Comparison of ENCODE assay signal across 19 cellular contexts in the genomic region with DNA sequence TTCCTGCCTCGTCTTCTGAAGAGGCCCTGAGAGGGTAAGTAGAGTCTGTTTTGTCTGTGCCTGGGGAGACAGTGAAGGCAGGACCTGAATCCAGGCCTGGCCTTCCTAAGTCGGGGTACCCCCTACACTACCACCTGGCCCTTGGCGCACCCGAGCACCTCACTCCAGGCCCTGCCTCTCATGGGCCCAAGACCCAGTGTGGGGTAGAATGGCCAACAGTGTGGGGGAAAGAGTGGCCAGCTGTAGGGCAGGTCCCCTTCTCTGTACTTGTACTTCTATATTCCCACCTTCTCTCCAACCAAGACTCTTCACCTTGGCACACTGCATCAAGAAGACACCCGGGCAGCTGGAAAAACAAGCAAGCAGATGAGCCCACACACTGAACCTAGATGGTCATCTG. TPM values are rescaled to one million over a fixed set of nuclear protein-coding genes. Genes with fewer than 3 reads are reported as not detected.
DNase-seq lines count a peak whose midpoint lies in the region; ATAC-seq, FAIRE-seq and TF ChIP-seq lines count a peak whose summit lies in the region.
"Had no signal": no experiment of that assay in that cellular context is flagged by ENCODE, and none has a peak within 500 bp of the region (broad histone marks: within the 10 kb centered on the region; RNA-seq: fewer than 3 reads in every experiment).

No MANE protein-coding gene starts in this region.

- in situ Hi-C loops in GM23248 (cut with MboI): no loop called here

- POLR2A ChIA-PET in activated B cell treated with CpG ODN at 0.5 μM for 24 hours (lab: Charles Lee): interaction anchor here (1.2 to 14.6 kb wide), 6 partner anchors 11 to 280 kb away, joined by 4 to 581 read pairs (median 8); a partner anchor contains a TSS

- H3K4me1 Mint-ChIP-seq in activated B cell treated with CpG ODN at 0.5 μM for 24 hours: peaks cover 80% of the 10 kb centered on the region
- peaks cover 69% of the 10 kb centered on the region for H3K4me1 Mint-ChIP-seq in stimulated activated memory B cell treated with anti-CD40 and anti-IgM and Interleukin-4, amounts not matched to agents 10 μg/mL and 1 μg/mL and 100 μg/mL, for 72 hours

- TF ChIP-seq CTCF in DOHH2 (IDR thresholded peaks at IDR 0.05; ENCODE audit: low read depth, low read length, poor library complexity, severe bottlenecking): no peak
- TF ChIP-seq CTCF in activated B cell treated with CpG ODN at 0.5 μM for 24 hours (IDR thresholded peaks at IDR 0.05): no peak

- H3K27ac Mint-ChIP-seq in activated B cell treated with CpG ODN at 0.5 μM for 24 hours: peak overlapping the region; percentile 99
- H3K27ac Mint-ChIP-seq in stimulated activated memory B cell treated with anti-CD40 and anti-IgM and Interleukin-4, amounts not matched to agents 10 μg/mL and 1 μg/mL and 100 μg/mL, for 72 hours: peak overlapping the region; percentile 100
- H3K27ac Mint-ChIP-seq: T-helper 1 cell treated with Interleukin-12 subunit alpha and Interleukin-12 subunit beta and Interleukin-4 antibody, amounts not matched to agents 30 μg/mL and 1 μg/mL, for 36 hours had no signal

- H3K36me3 Mint-ChIP-seq in activated B cell treated with CpG ODN at 0.5 μM for 24 hours (ENCODE audit: low read depth): peaks cover 27% of the 10 kb centered on the region
- peaks cover 14% of the 10 kb centered on the region for H3K36me3 Mint-ChIP-seq in stimulated activated memory B cell treated with anti-CD40 and anti-IgM and Interleukin-4, amounts not matched to agents 10 μg/mL and 1 μg/mL and 100 μg/mL, for 72 hours

- no peak for TF ChIP-seq POLR2A in GM12891 (IDR thresholded peaks at IDR 0.05; ENCODE audit: low read depth, low read length)

- CTCF ChIA-PET in activated B cell treated with CpG ODN at 0.5 μM for 24 hours (lab: Charles Lee): interaction anchor here (1.6 to 3.4 kb wide), 3 partner anchors 11 to 54 kb away, joined by 6 to 22 read pairs (median 15); no protein-coding TSS in a partner anchor

- H3K9me2 ChIP-seq in DOHH2 (replicated peaks; ENCODE audit: control insufficient read depth, low read length) (no peaks in the 10 kb centered on the region), GM23248 (ENCODE audit: insufficient read depth) (no peaks in the 10 kb centered on the region)

- no peak for FAIRE-seq in GM12891 (lab: Jason Lieb, UNC)
- FAIRE-seq: G401.6 had no signal

- H3K9me3 ChIP-seq in DOHH2 (ENCODE audit: control insufficient read depth, insufficient read depth, low read length) (no peaks in the 10 kb centered on the region), GM23248 (ENCODE audit: low read depth) (no peaks in the 10 kb centered on the region)
- H3K9me3 ChIP-seq: HAP-1, SJSA1 had no signal

- peaks cover 62% of the 10 kb centered on the region for H3K4me1 ChIP-seq in DOHH2 (ENCODE audit: control insufficient read depth, low read length)
- no peaks in the 10 kb centered on the region for H3K4me1 ChIP-seq in GM23248 (ENCODE audit: insufficient read depth)
- H3K4me1 ChIP-seq: HAP-1, SJSA1 had no signal

- no peak overlapping the region for H2AFZ ChIP-seq in GM23248

- H3K4me2 ChIP-seq in DOHH2 (ENCODE audit: low read length) (peak overlapping the region; percentile 33), GM23248 (ENCODE audit: unreplicated experiment) (no peak overlapping the region)

- H3K27ac ChIP-seq in DOHH2 (ENCODE audit: low read depth, low read length) (no peak overlapping the region), GM23248 (no peak overlapping the region)
- H3K27ac ChIP-seq: C4-2B, SJSA1 had no signal

- H3K9me3 Mint-ChIP-seq in activated B cell treated with CpG ODN at 0.5 μM for 24 hours: no peaks in the 10 kb centered on the region
- no peaks in the 10 kb centered on the region for H3K9me3 Mint-ChIP-seq in stimulated activated memory B cell treated with anti-CD40 and anti-IgM and Interleukin-4, amounts not matched to agents 10 μg/mL and 1 μg/mL and 100 μg/mL, for 72 hours
- H3K9me3 Mint-ChIP-seq: T-helper 1 cell treated with Interleukin-12 subunit alpha and Interleukin-12 subunit beta and Interleukin-4 antibody, amounts not matched to agents 30 μg/mL and 1 μg/mL, for 36 hours had no signal

- no peaks in the 10 kb centered on the region for H4K20me1 ChIP-seq in DOHH2 (ENCODE audit: control insufficient read depth, insufficient read depth, low read depth, low read length)
- no peaks in the 10 kb centered on the region for H4K20me1 ChIP-seq in GM23248 (ENCODE audit: insufficient read depth)

- WGBS in GM23248 (ENCODE audit: low coverage in 1 of 2, low lambda C conversion rate in 2 of 2, missing lambda C conversion rate in 2 of 2), 2 experiments: 95 to 100% methylated on average over 5 of the region's 5 CpGs

- H3K79me2 ChIP-seq in DOHH2 (ENCODE audit: control insufficient read depth, low read length) (no peaks in the 10 kb centered on the region), GM23248 (ENCODE audit: insufficient read depth) (no peaks in the 10 kb centered on the region)

- no peaks in the 10 kb centered on the region; the same call in 1 of the 2 replicates for H3K36me3 ChIP-seq in DOHH2 (ENCODE audit: control insufficient read depth, low read length)
- H3K36me3 ChIP-seq in GM23248 (ENCODE audit: low read depth): no peaks in the 10 kb centered on the region
- H3K36me3 ChIP-seq: HAP-1 had no signal

- ATAC-seq in activated B cell treated with CpG ODN at 0.5 μM for 24 hours (ENCODE audit: low read depth) (no peak), GM21528 (IDR thresholded peaks at IDR 0.05; ENCODE audit: low FRiP score, unreplicated experiment) (no peak)
- no peak for ATAC-seq in stimulated activated memory B cell treated with anti-CD40 and anti-IgM and Interleukin-4, amounts not matched to agents 10 μg/mL and 1 μg/mL and 100 μg/mL, for 72 hours

- H3K27me3 Mint-ChIP-seq in activated B cell treated with CpG ODN at 0.5 μM for 24 hours: no peaks in the 10 kb centered on the region
- H3K27me3 Mint-ChIP-seq in stimulated activated memory B cell treated with anti-CD40 and anti-IgM and Interleukin-4, amounts not matched to agents 10 μg/mL and 1 μg/mL and 100 μg/mL, for 72 hours: no peaks in the 10 kb centered on the region

- H3K9ac ChIP-seq in GM23248: no peak overlapping the region

- no peak for DNase-seq in GM12891 (ENCODE audit: insufficient read length, low spot score)
- no peak for DNase-seq in activated B cell treated with CpG ODN at 0.5 μM for 24 hours
- no peak for DNase-seq in SHP77 (lab: John Stamatoyannopoulos, UW)
- no peak for DNase-seq in GM23248
- DNase-seq: DND-41, MV-4-11, NCI-H1694 treated with DMSO at 0.1 percent for 48 hours, NCI-H2107, NCI-H2227 treated with DMSO at 0.1 percent for 48 hours, NCI-H524, NCI-H82 had no signal

- no peaks in the 10 kb centered on the region for H3K27me3 ChIP-seq in DOHH2 (ENCODE audit: control insufficient read depth, low read length)
- no peaks in the 10 kb centered on the region for H3K27me3 ChIP-seq in GM23248 (replicated peaks; ENCODE audit: insufficient read depth)
- H3K27me3 ChIP-seq: SJSA1 had no signal

- H3K4me3 ChIP-seq in DOHH2 (ENCODE audit: low read length) (peak overlapping the region; percentile 22; the same call in 1 of the 2 replicates), GM23248 (no peak overlapping the region)
- H3K4me3 ChIP-seq: HAP-1, SJSA1 had no signal

- peak overlapping the region; percentile 65 for H3K4me3 Mint-ChIP-seq in activated B cell treated with CpG ODN at 0.5 μM for 24 hours
- peak overlapping the region; percentile 59 for H3K4me3 Mint-ChIP-seq in stimulated activated memory B cell treated with anti-CD40 and anti-IgM and Interleukin-4, amounts not matched to agents 10 μg/mL and 1 μg/mL and 100 μg/mL, for 72 hours
- H3K4me3 Mint-ChIP-seq: T-helper 1 cell treated with Interleukin-12 subunit alpha and Interleukin-12 subunit beta and Interleukin-4 antibody, amounts not matched to agents 30 μg/mL and 1 μg/mL, for 36 hours had no signal

- intact Hi-C loops in activated B cell treated with CpG ODN at 0.5 μM for 24 hours (cut with micrococcal nuclease): loop anchor here (5.0 kb wide), 1 partner anchor 206 kb away; no protein-coding TSS in a partner anchor

- peaks cover 9% of the 10 kb centered on the region for H3F3A ChIP-seq in DOHH2 (ENCODE audit: control insufficient read depth, insufficient read depth)
- no peaks in the 10 kb centered on the region for H3F3A ChIP-seq in GM23248 (ENCODE audit: insufficient read depth)

TF ChIP-seq in GM12891, 5 proteins besides CTCF, POLR2A, EP300 and RAD21:
- TF ChIP-seq PAX5 (IDR thresholded peaks at IDR 0.05; ENCODE audit: insufficient read depth, low read length, severe bottlenecking) (no peak), SPI1 (IDR thresholded peaks at IDR 0.05; ENCODE audit: low read depth, low read length) (no peak), TAF1 (IDR thresholded peaks at IDR 0.05; ENCODE audit: low read depth, low read length) (peak; percentile 53), POLR2AphosphoS5 (IDR thresholded peaks at IDR 0.05; ENCODE audit: low read depth, low read length) (peak; percentile 39; the same call in 1 of the 2 replicates), POU2F2 (IDR thresholded peaks at IDR 0.05; ENCODE audit: low read depth, low read length) (0 out of 2 replicates have a peak, but pooled peaks have one; percentile 21)

RNA-seq across cellular contexts. Expression of a gene that starts 22.4 kb away (rescaled TPM):
- polyA plus RNA-seq in GM12891 (2012; ENCODE audit: low read depth, missing spikeins): 150 TPM
- total RNA-seq in activated B cell treated with CpG ODN at 0.5 μM for 24 hours: 78.9 and 81.4 TPM in 2 replicates
- total RNA-seq in GM23248 (2014; rRNA removed; shearing (Covaris generic)): 33.8 and 70.7 TPM in 2 replicates
- polyA plus RNA-seq in GM23248 (2016; fragmentation: Nextera tagmentation; extraction: Ambion mirVana): 64.6 and 67.6 TPM in 2 replicates
